1 cellular context compared by ENCODE assay signal in genomic region chr3:185807455-185808068, GRCh38.
TF ChIP-seq lines count a peak whose summit lies in the region.

No MANE protein-coding gene starts in this region.

TF ChIP-seq in K562, 482 proteins besides CTCF, POLR2A, EP300 and RAD21 (continued from another document):
- TF ChIP-seq ZNF212 (CRISPR knock-in tag; IDR thresholded peaks at IDR 0.05) (no peak), NFE2 (IDR thresholded peaks at IDR 0.05; ENCODE audit: low read depth) (peak; percentile 69), MLLT1 (IDR thresholded peaks at IDR 0.05) (no peak), HNRNPH1 (optimal IDR thresholded peaks at IDR 0.05; ENCODE audit: low read depth, low read length) (no peak), KLF6 (CRISPR knock-in tag; IDR thresholded peaks at IDR 0.05; ENCODE audit: borderline replicate concordance) (no peak), COPS2 (conservative IDR thresholded peaks at IDR 0.05) (no peak), ZKSCAN3 (CRISPR knock-in tag; IDR thresholded peaks at IDR 0.05) (no peak), PHB (CRISPR knock-in tag; IDR thresholded peaks at IDR 0.05) (no peak), NR2F6 (CRISPR knock-in tag; IDR thresholded peaks at IDR 0.05) (no peak), SMARCE1 (IDR thresholded peaks at IDR 0.05) (0 out of 2 replicates have a peak, but pooled peaks have one; percentile 10), ZNF830 (CRISPR knock-in tag; IDR thresholded peaks at IDR 0.05) (no peak), SP2 (IDR thresholded peaks at IDR 0.05; ENCODE audit: extremely low read depth, low read depth, low read length, poor library complexity, severe bottlenecking) (no peak), SNRNP70 (optimal IDR thresholded peaks at IDR 0.05; ENCODE audit: low read depth, low read length) (no peak), ETV6 (IDR thresholded peaks at IDR 0.05; ENCODE audit: borderline replicate concordance in 1 of 2, low read depth in 2 of 2, low read length in 1 of 2) (no peak), ETV6 (CRISPR knock-in tag; IDR thresholded peaks at IDR 0.05; ENCODE audit: borderline replicate concordance) (no peak), ZNF318 (IDR thresholded peaks at IDR 0.05; ENCODE audit: borderline replicate concordance in 1 of 2, low read depth in 1 of 2) (peak in 1 of 2 experiments; percentile 66; a peak in 1 of 4 replicates), SMARCA4 (IDR thresholded peaks at IDR 0.05) (peak; percentile 42; the same call in 1 of the 2 replicates), ERF (CRISPR knock-in tag; IDR thresholded peaks at IDR 0.05) (no peak), ZNF133 (CRISPR knock-in tag; IDR thresholded peaks at IDR 0.05) (no peak), CBX5 (IDR thresholded peaks at IDR 0.05; ENCODE audit: borderline replicate concordance, low read depth) (no peak), RBM15 (IDR thresholded peaks at IDR 0.05; ENCODE audit: insufficient read depth, low read length) (no peak), EZH2 (IDR thresholded peaks at IDR 0.05; ENCODE audit: borderline replicate concordance, low read depth, low read length) (no peak), PATZ1 (CRISPR knock-in tag; IDR thresholded peaks at IDR 0.05; ENCODE audit: borderline replicate concordance) (no peak), PYGO2 (tag; IDR thresholded peaks at IDR 0.05) (no peak)
- TF ChIP-seq, protein P1, sequence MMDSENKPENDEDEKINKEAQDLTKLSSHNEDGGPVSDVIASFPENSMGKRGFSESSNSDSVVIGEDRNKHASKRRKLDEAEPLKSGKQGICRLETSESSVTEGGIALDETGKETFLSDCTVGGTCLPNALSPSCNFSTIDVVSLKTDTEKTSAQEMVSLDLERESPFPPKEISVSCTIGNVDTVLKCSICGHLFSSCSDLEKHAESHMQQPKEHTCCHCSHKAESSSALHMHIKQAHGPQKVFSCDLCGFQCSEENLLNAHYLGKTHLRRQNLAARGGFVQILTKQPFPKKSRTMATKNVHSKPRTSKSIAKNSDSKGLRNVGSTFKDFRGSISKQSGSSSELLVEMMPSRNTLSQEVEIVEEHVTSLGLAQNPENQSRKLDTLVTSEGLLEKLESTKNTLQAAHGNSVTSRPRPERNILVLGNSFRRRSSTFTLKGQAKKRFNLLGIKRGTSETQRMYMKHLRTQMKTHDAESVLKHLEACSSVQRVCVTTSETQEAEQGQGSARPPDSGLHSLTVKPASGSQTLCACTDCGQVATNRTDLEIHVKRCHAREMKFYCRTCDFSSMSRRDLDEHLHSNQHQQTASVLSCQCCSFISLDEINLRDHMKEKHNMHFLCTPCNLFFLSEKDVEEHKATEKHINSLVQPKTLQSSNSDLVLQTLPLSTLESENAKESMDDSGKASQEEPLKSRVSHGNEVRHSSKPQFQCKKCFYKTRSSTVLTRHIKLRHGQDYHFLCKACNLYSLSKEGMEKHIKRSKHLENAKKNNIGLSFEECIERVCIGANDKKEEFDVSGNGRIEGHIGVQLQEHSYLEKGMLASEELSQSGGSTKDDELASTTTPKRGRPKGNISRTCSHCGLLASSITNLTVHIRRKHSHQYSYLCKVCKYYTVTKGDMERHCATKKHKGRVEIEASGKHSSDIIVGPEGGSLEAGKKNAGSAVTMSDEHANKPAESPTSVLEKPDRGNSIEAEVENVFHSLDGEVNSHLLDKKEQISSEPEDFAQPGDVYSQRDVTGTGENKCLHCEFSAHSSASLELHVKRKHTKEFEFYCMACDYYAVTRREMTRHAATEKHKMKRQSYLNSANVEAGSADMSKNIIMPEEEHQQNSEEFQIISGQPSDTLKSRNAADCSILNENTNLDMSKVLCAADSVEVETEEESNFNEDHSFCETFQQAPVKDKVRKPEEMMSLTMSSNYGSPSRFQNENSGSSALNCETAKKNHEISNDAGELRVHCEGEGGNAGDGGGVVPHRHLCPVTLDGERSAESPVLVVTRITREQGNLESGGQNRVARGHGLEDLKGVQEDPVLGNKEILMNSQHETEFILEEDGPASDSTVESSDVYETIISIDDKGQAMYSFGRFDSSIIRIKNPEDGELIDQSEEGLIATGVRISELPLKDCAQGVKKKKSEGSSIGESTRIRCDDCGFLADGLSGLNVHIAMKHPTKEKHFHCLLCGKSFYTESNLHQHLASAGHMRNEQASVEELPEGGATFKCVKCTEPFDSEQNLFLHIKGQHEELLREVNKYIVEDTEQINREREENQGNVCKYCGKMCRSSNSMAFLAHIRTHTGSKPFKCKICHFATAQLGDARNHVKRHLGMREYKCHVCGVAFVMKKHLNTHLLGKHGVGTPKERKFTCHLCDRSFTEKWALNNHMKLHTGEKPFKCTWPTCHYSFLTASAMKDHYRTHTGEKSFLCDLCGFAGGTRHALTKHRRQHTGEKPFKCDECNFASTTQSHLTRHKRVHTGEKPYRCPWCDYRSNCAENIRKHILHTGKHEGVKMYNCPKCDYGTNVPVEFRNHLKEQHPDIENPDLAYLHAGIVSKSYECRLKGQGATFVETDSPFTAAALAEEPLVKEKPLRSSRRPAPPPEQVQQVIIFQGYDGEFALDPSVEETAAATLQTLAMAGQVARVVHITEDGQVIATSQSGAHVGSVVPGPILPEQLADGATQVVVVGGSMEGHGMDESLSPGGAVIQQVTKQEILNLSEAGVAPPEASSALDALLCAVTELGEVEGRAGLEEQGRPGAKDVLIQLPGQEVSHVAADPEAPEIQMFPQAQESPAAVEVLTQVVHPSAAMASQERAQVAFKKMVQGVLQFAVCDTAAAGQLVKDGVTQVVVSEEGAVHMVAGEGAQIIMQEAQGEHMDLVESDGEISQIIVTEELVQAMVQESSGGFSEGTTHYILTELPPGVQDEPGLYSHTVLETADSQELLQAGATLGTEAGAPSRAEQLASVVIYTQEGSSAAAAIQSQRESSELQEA (IDR thresholded peaks at IDR 0.05; ENCODE audit: low read depth): no peak
- TF ChIP-seq, protein P2, sequence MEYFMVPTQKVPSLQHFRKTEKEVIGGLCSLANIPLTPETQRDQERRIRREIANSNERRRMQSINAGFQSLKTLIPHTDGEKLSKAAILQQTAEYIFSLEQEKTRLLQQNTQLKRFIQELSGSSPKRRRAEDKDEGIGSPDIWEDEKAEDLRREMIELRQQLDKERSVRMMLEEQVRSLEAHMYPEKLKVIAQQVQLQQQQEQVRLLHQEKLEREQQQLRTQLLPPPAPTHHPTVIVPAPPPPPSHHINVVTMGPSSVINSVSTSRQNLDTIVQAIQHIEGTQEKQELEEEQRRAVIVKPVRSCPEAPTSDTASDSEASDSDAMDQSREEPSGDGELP (CRISPR knock-in tag; IDR thresholded peaks at IDR 0.05; ENCODE audit: borderline replicate concordance): peak; percentile 92
